ENCODE assay signal across 1 cellular context in genomic region chr20:40883097-40883496, GRCh38.
TF ChIP-seq lines count a peak whose summit lies in the region.

No MANE protein-coding gene starts in this region.

TF ChIP-seq in SK-N-SH, 30 proteins besides CTCF, POLR2A, EP300 and RAD21 (continued from another document):
- TF ChIP-seq REST (IDR thresholded peaks at IDR 0.05; ENCODE audit: low read depth, low read length) (no peak), TEAD4 (IDR thresholded peaks at IDR 0.05; ENCODE audit: borderline replicate concordance, insufficient read depth) (no peak), PBX3 (IDR thresholded peaks at IDR 0.05) (no peak), NRF1 (IDR thresholded peaks at IDR 0.05; ENCODE audit: low read depth, low read length) (no peak), FOXJ3 (CRISPR knock-in tag; IDR thresholded peaks at IDR 0.05) (no peak), MEF2A (IDR thresholded peaks at IDR 0.05; ENCODE audit: borderline replicate concordance, low read depth) (no peak), MAX (IDR thresholded peaks at IDR 0.05; ENCODE audit: low read depth) (no peak), TAF1 (IDR thresholded peaks at IDR 0.05; ENCODE audit: borderline replicate concordance, low read depth, low read length) (no peak), CHD2 (IDR thresholded peaks at IDR 0.05; ENCODE audit: low read length, partially characterized antibody) (no peak)
TF ChIP-seq in SK-N-SH: peak in this region for 0.
